Comparison of ENCODE assay signal across 19 cellular contexts in genomic region chr13:26412263-26412662, GRCh38.
DNase-seq lines count a peak whose midpoint lies in the region; ATAC-seq and TF ChIP-seq lines count a peak whose summit lies in the region.
"Had no signal": no experiment of that assay in that cellular context is flagged by ENCODE, and none has a peak within 500 bp of the region (broad histone marks: within the 10 kb centered on the region; RNA-seq: fewer than 3 reads in every experiment).

No MANE protein-coding gene starts in this region.

- H3K4me1 ChIP-seq in heart left ventricle, result no peaks in the 10 kb centered on the region
- H3K4me1 ChIP-seq: SJSA1 had no signal

- H3K9me3 Mint-ChIP-seq in endothelial cell (ENCODE audit: unreplicated experiment), result no peaks in the 10 kb centered on the region
- peaks cover 9% of the 10 kb centered on the region for H3K9me3 Mint-ChIP-seq in stimulated activated memory B cell treated with anti-CD40 and anti-IgM and Interleukin-4, amounts not matched to agents 10 μg/mL and 1 μg/mL and 100 μg/mL, for 72 hours
- H3K9me3 Mint-ChIP-seq: HFFc6 had no signal

- DNase-seq in EH (ENCODE audit: low read depth), result peak; percentile 8
- DNase-seq in SK-MEL-5 (ENCODE audit: low read depth, low spot score), result peak; percentile 10
- no peak for DNase-seq in endothelial cell (ENCODE audit: low spot score)
- peak; percentile 68 to 85 for DNase-seq in lung microvascular endothelial cell (ENCODE audit: low read depth in 2 of 2)
- no peak for DNase-seq in heart left ventricle
- DNase-seq in NCI-H1694 (lab: John Stamatoyannopoulos, UW), result no peak
- no peak for DNase-seq in activated CD4-positive, alpha-beta T cell treated with anti-CD3 and anti-CD28 coated beads for 48 hours
- DNase-seq: GM23248, H9, HFFc6, MG63, NCI-H187 treated with DMSO at 0.1 percent for 48 hours, NCI-H2107, NCI-H345 had no signal

- TF ChIP-seq CTCF in endothelial cell (IDR thresholded peaks at IDR 0.05; ENCODE audit: unreplicated experiment) (no peak), heart left ventricle (IDR thresholded peaks at IDR 0.05) (no peak)

- H3K4me3 Mint-ChIP-seq in endothelial cell (ENCODE audit: unreplicated experiment), result no peak overlapping the region
- H3K4me3 Mint-ChIP-seq in stimulated activated memory B cell treated with anti-CD40 and anti-IgM and Interleukin-4, amounts not matched to agents 10 μg/mL and 1 μg/mL and 100 μg/mL, for 72 hours, result no peak overlapping the region
- H3K4me3 Mint-ChIP-seq: H9, HFFc6 had no signal

- in situ Hi-C loops in SK-MEL-5 (cut with HindIII; ENCODE audit: low pct_unique_long_range_greater_than_20kb, low sequenced_read_pairs), result no loop called here

- intact Hi-C loops in heart left ventricle (cut with DNase I), result no loop called here

- no peak overlapping the region for H3K27ac ChIP-seq in heart left ventricle
- H3K27ac ChIP-seq: C4-2B, GM23248, SJSA1 had no signal

- WGBS in heart left ventricle, 4 donors, result 30 to 73% (median 51%) methylated on average over 1 of the region's 1 CpG

- no peak overlapping the region for H3K4me3 ChIP-seq in heart left ventricle
- H3K4me3 ChIP-seq: GM23248, K562, MG63, SJSA1 had no signal

- peak overlapping the region; percentile 38 for H3K27ac Mint-ChIP-seq in endothelial cell (ENCODE audit: unreplicated experiment)
- no peak overlapping the region for H3K27ac Mint-ChIP-seq in stimulated activated memory B cell treated with anti-CD40 and anti-IgM and Interleukin-4, amounts not matched to agents 10 μg/mL and 1 μg/mL and 100 μg/mL, for 72 hours
- H3K27ac Mint-ChIP-seq: H9, HFFc6 had no signal

- no peak for TF ChIP-seq POLR2A in heart left ventricle (IDR thresholded peaks at IDR 0.05)

- no peak for ATAC-seq in heart left ventricle
- ATAC-seq in stimulated activated memory B cell treated with anti-CD40 and anti-IgM and Interleukin-4, amounts not matched to agents 10 μg/mL and 1 μg/mL and 100 μg/mL, for 72 hours, result no peak
- ATAC-seq: K562, Right ventricle myocardium inferior had no signal

- no peaks in the 10 kb centered on the region for H3K27me3 ChIP-seq in heart left ventricle
- H3K27me3 ChIP-seq: MG63, SJSA1 had no signal

- H3K9me3 ChIP-seq in heart left ventricle, result peaks cover 0 to 17% (median 0%) of the 10 kb centered on the region in 12 donors
- H3K9me3 ChIP-seq: MG63, SJSA1 had no signal

- no peaks in the 10 kb centered on the region for H3K27me3 Mint-ChIP-seq in endothelial cell (ENCODE audit: unreplicated experiment)
- no peaks in the 10 kb centered on the region for H3K27me3 Mint-ChIP-seq in stimulated activated memory B cell treated with anti-CD40 and anti-IgM and Interleukin-4, amounts not matched to agents 10 μg/mL and 1 μg/mL and 100 μg/mL, for 72 hours

- H3K4me1 Mint-ChIP-seq in endothelial cell (ENCODE audit: unreplicated experiment), result peaks cover 6% of the 10 kb centered on the region
- no peaks in the 10 kb centered on the region for H3K4me1 Mint-ChIP-seq in stimulated activated memory B cell treated with anti-CD40 and anti-IgM and Interleukin-4, amounts not matched to agents 10 μg/mL and 1 μg/mL and 100 μg/mL, for 72 hours
- H3K4me1 Mint-ChIP-seq: H9 had no signal

- peaks cover 5% of the 10 kb centered on the region for H3K36me3 Mint-ChIP-seq in endothelial cell (ENCODE audit: low read depth, unreplicated experiment)
- peaks cover 9% of the 10 kb centered on the region for H3K36me3 Mint-ChIP-seq in stimulated activated memory B cell treated with anti-CD40 and anti-IgM and Interleukin-4, amounts not matched to agents 10 μg/mL and 1 μg/mL and 100 μg/mL, for 72 hours

- H3K36me3 ChIP-seq in heart left ventricle, result peaks cover 0 to 5% (median 0%) of the 10 kb centered on the region in 9 donors
- H3K36me3 ChIP-seq: MG63, SJSA1 had no signal

Comparison
In these comparisons a context has a peak if more than half of its experiments do, and no peak if none do; other contexts are left out.
1. DNase-seq: peak in EH (single experiment), SK-MEL-5 (single experiment) and lung microvascular endothelial cell (2 of 2); none in endothelial cell (single experiment), heart left ventricle (0 of 5), NCI-H1694 (single experiment) and activated CD4-positive, alpha-beta T cell treated with anti-CD3 and anti-CD28 coated beads for 48 hours (single experiment).